26 cellular contexts compared by ENCODE assay signal in genomic region chr9:126219166-126219565, GRCh38.
"Had no signal": no experiment of that assay in that cellular context is flagged by ENCODE, and none has a peak within 500 bp of the region (broad histone marks: within the 10 kb centered on the region; RNA-seq: fewer than 3 reads in every experiment).

No MANE protein-coding gene starts in this region.

- H3K36me3 ChIP-seq: brain microvascular endothelial cell, cardiac muscle cell, Peyer's patch, SJCRH30, WERI-Rb-1 had no signal

- H3K4me1 ChIP-seq: Peyer's patch had no signal

- H3K9ac ChIP-seq: KMS-11, SK-N-SH had no signal

- H3K4me3 ChIP-seq: cardiac muscle cell, Peyer's patch, SJCRH30 had no signal

- H3K4me2 ChIP-seq: KMS-11, SK-N-SH had no signal

- H3K27ac Mint-ChIP-seq: activated naive CD4-positive, alpha-beta T cell treated with anti-CD3 and anti-CD28 coated beads, Interleukin-2, amount 10 ng/mL, durations not matched to agents 7 days and 5 days; activated naive CD8-positive, alpha-beta T cell treated with anti-CD3 and anti-CD28 coated beads for 36 hours; activated T-cell treated with anti-CD3 and anti-CD28 coated beads, Interleukin-2, amount 50 U/mL, for 72 hours; activated T-helper 2 cell treated with anti-CD3 and anti-CD28 coated beads, Interferon-gamma antibody, Interleukin-2, Interleukin-4, amounts not matched to agents 10 μg/mL and 5 μg/mL and 100 μg/mL, durations not matched to agents 14 hours and 24 hours and 36 hours had no signal

- H3K4me3 Mint-ChIP-seq: activated naive CD4-positive, alpha-beta T cell treated with anti-CD3 and anti-CD28 coated beads, Interleukin-2, amount 10 ng/mL, durations not matched to agents 7 days and 5 days; activated naive CD8-positive, alpha-beta T cell treated with anti-CD3 and anti-CD28 coated beads for 36 hours; activated T-cell treated with anti-CD3 and anti-CD28 coated beads, Interleukin-2, amount 50 U/mL, for 72 hours had no signal

- H3K27me3 ChIP-seq: cardiac muscle cell, SJCRH30 had no signal

- H3K9me3 ChIP-seq: Peyer's patch, SK-N-SH had no signal

- ATAC-seq: activated T-cell treated with anti-CD3 and anti-CD28 coated beads, Interleukin-2, amount 50 U/mL, for 72 hours had no signal

- DNase-seq: activated CD4-positive, alpha-beta T cell treated with anti-CD3 and anti-CD28 coated beads for 4 hours; activated CD4-positive, alpha-beta T cell treated with anti-CD3 and anti-CD28 coated beads, Interleukin-2, amount 50 U/mL, for 48 hours; activated gamma-delta T cell treated with Interleukin-2 at 50 U/mL for 16 hours; activated naive CD4-positive, alpha-beta T cell treated with anti-CD3 and anti-CD28 coated beads, Interleukin-2, amount 10 ng/mL, durations not matched to agents 7 days and 5 days; activated naive CD8-positive, alpha-beta T cell treated with anti-CD3 and anti-CD28 coated beads for 36 hours; activated T-cell treated with anti-CD3 and anti-CD28 coated beads for 4 hours; activated T-cell treated with anti-CD3 and anti-CD28 coated beads, Interleukin-2, amount 50 U/mL, for 72 hours; brain microvascular endothelial cell; MV-4-11; NCI-H1092 treated with DMSO at 0.1 percent for 48 hours; NCI-H1417 treated with DMSO at 0.1 percent for 48 hours; NCI-H1694 treated with DMSO at 0.1 percent for 48 hours; NCI-H2029 treated with DMSO at 0.1 percent for 48 hours; NCI-H510A treated with DMSO at 0.1 percent for 48 hours; NCI-H69; NK-92 treated with Interleukin-12 subunit alpha and Interleukin-12 subunit beta, amount 100 ng/mL, for 24 hours; Peyer's patch; Right ventricle myocardium superior; SK-N-SH; T-helper 1 cell had no signal

- H3K27ac ChIP-seq: brain microvascular endothelial cell, cardiac muscle cell, KMS-11, Peyer's patch, RWPE1, SJCRH30, WERI-Rb-1 had no signal

- H3K4me1 Mint-ChIP-seq: activated naive CD4-positive, alpha-beta T cell treated with anti-CD3 and anti-CD28 coated beads, Interleukin-2, amount 10 ng/mL, durations not matched to agents 7 days and 5 days; activated naive CD8-positive, alpha-beta T cell treated with anti-CD3 and anti-CD28 coated beads for 36 hours had no signal
